Comparison of ENCODE assay signal across 9 cellular contexts in the genomic region with DNA sequence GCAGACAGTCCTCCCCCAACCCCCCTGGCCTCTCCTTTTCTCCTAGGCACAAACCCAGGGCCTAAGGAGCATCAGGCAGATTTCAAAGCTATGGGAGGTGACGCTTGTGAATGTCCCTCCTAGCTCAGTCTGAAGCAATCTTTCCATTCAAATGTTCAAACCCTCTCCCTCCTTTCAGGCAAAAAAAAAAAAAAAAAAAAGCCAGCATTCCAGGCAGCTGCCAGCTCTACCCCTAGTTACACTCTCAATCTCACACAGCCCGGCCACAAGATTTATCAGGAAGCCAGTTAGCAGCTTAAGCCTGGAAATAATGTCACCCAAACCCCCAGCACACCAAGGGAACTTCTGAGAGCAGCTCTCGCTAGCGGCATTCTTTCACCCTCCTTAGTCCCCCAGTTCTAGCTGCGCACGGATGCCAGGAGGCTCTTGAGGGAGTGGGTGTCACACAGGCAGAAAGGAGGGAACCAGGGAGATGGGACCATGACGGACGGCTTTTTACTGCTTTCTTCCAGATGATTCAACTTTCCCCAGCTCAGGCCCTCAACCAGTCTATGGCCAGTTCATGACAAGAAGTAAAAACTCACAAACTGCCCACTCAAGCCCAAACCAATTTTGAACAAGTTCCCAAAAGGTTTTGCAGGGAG. TPM values are rescaled to one million over a fixed set of nuclear protein-coding genes. Genes with fewer than 3 reads are reported as not detected.
DNase-seq lines count a peak whose midpoint lies in the region; ATAC-seq and TF ChIP-seq lines count a peak whose summit lies in the region.
"Had no signal": no experiment of that assay in that cellular context is flagged by ENCODE, and none has a peak within 500 bp of the region (broad histone marks: within the 10 kb centered on the region; RNA-seq: fewer than 3 reads in every experiment).

No MANE protein-coding gene starts in this region.

- peaks cover 43 to 99% (median 77%) of the 10 kb centered on the region in 10 experiments for H3K4me1 ChIP-seq in BLaER1 treated with 17β-estradiol and CSF1 and Interleukin-3, amounts not matched to agents 10 nM and 100 nM
- H3K4me1 ChIP-seq in HUES48 (ENCODE audit: control insufficient read depth, insufficient read depth, low read length) (peaks cover 40% of the 10 kb centered on the region), neural progenitor cell (peaks cover 76% of the 10 kb centered on the region), testis (peaks cover 74% of the 10 kb centered on the region)

- no peak for ATAC-seq in effector memory CD8-positive, alpha-beta T cell (replicated peaks)
- no peak for ATAC-seq in GM19035 (IDR thresholded peaks at IDR 0.05; ENCODE audit: unreplicated experiment)

- peaks cover 42% of the 10 kb centered on the region for H3K36me3 Mint-ChIP-seq in effector memory CD8-positive, alpha-beta T cell (ENCODE audit: insufficient read depth)
- H3K36me3 Mint-ChIP-seq in neural progenitor cell = peaks cover 8% of the 10 kb centered on the region

- intact Hi-C loops in testis (cut with DNase I; ENCODE audit: low total_unique reads) = no loop called here

- peaks cover 98 to 100% (median 99%) of the 10 kb centered on the region in 11 experiments for H4K20me1 ChIP-seq in BLaER1 treated with 17β-estradiol and CSF1 and Interleukin-3, amounts not matched to agents 10 nM and 100 nM
- H4K20me1 ChIP-seq in neural progenitor cell (ENCODE audit: low read depth) = peaks cover 42% of the 10 kb centered on the region

- no peak for TF ChIP-seq POLR2A in testis (IDR thresholded peaks at IDR 0.05)

- H3K4me3 Mint-ChIP-seq in effector memory CD8-positive, alpha-beta T cell = no peak overlapping the region
- peak overlapping the region; percentile 80 for H3K4me3 Mint-ChIP-seq in neural progenitor cell

- peak overlapping the region; percentile 21 to 87 for H3K27ac Mint-ChIP-seq in effector memory CD8-positive, alpha-beta T cell
- peak overlapping the region; percentile 91 for H3K27ac Mint-ChIP-seq in neural progenitor cell

- DNase-seq in effector memory CD8-positive, alpha-beta T cell = no peak
- DNase-seq in neural progenitor cell (ENCODE audit: low spot score) (peak; percentile 76), testis (no peak), NCI-H2081 (lab: John Stamatoyannopoulos, UW) (no peak), NCI-H2107 treated with DMSO at 0.1 percent for 48 hours (lab: John Stamatoyannopoulos, UW; ENCODE audit: unreplicated experiment) (no peak)

- H3K4me1 Mint-ChIP-seq in effector memory CD8-positive, alpha-beta T cell (ENCODE audit: low read depth in 2 of 2) = peaks cover 39 to 45% of the 10 kb centered on the region in 2 donors
- H3K4me1 Mint-ChIP-seq in neural progenitor cell = peaks cover 74% of the 10 kb centered on the region

- H3K9ac ChIP-seq in BLaER1 treated with 17β-estradiol and CSF1 and Interleukin-3, amounts not matched to agents 10 nM and 100 nM = peak overlapping the region in 9 of 11 experiments; percentile 9 to 61 (median 37); a peak in 12 of 22 replicates
- no peak overlapping the region for H3K9ac ChIP-seq in HUES48 (ENCODE audit: low read depth, low read length)
- no peak overlapping the region for H3K9ac ChIP-seq in neural progenitor cell

- H3K79me2 ChIP-seq in neural progenitor cell (ENCODE audit: low read depth) = peaks cover 90% of the 10 kb centered on the region

- no peak overlapping the region for H2AFZ ChIP-seq in neural progenitor cell (replicated peaks)

- WGBS in testis, 2 donors = 48 to 63% methylated on average over 6 to 8 of the region's 8 CpGs

- TF ChIP-seq CTCF in neural progenitor cell (IDR thresholded peaks at IDR 0.05) = no peak
- no peak for TF ChIP-seq CTCF in testis (IDR thresholded peaks at IDR 0.05)

- no peak overlapping the region for H3K4me3 ChIP-seq in BLaER1 treated with 17β-estradiol and CSF1 and Interleukin-3, amounts not matched to agents 10 nM and 100 nM
- H3K4me3 ChIP-seq in HUES48 (ENCODE audit: low read depth, low read length) = no peak overlapping the region
- H3K4me3 ChIP-seq in neural progenitor cell = peak overlapping the region; percentile 23
- H3K4me3 ChIP-seq in testis = no peak overlapping the region
- H3K4me3 ChIP-seq: coronary artery had no signal

- H3K9me3 ChIP-seq in BLaER1 treated with 17β-estradiol and CSF1 and Interleukin-3, amounts not matched to agents 10 nM and 100 nM (replicated peaks in 1 of 11) = peaks cover 0 to 3% (median 0%) of the 10 kb centered on the region in 11 experiments; a peak in 1 of 22 replicates
- H3K9me3 ChIP-seq in HUES48 (ENCODE audit: control insufficient read depth, insufficient read depth, low read length) (no peaks in the 10 kb centered on the region), neural progenitor cell (ENCODE audit: low read depth) (no peaks in the 10 kb centered on the region), testis (no peaks in the 10 kb centered on the region)

- H3K9me3 Mint-ChIP-seq in effector memory CD8-positive, alpha-beta T cell = no peaks in the 10 kb centered on the region
- H3K9me3 Mint-ChIP-seq in neural progenitor cell = no peaks in the 10 kb centered on the region

- no peaks in the 10 kb centered on the region for H3K27me3 ChIP-seq in BLaER1 treated with 17β-estradiol and CSF1 and Interleukin-3, amounts not matched to agents 10 nM and 100 nM
- H3K27me3 ChIP-seq in HUES48 (ENCODE audit: control insufficient read depth, insufficient read depth, low read length) (no peaks in the 10 kb centered on the region; the same call in 1 of the 2 replicates), neural progenitor cell (no peaks in the 10 kb centered on the region), testis (no peaks in the 10 kb centered on the region)

- peaks cover 74% of the 10 kb centered on the region for H3F3A ChIP-seq in neural progenitor cell (ENCODE audit: low read depth)

- H3K36me3 ChIP-seq in BLaER1 treated with 17β-estradiol and CSF1 and Interleukin-3, amounts not matched to agents 10 nM and 100 nM = peaks cover 47 to 87% (median 62%) of the 10 kb centered on the region in 11 experiments; a peak in 21 of 22 replicates
- peaks cover 12% of the 10 kb centered on the region; the same call in 1 of the 2 replicates for H3K36me3 ChIP-seq in HUES48 (ENCODE audit: control insufficient read depth, insufficient read depth, low read length)
- H3K36me3 ChIP-seq in neural progenitor cell = no peaks in the 10 kb centered on the region
- H3K36me3 ChIP-seq in testis (ENCODE audit: low read depth, missing control alignments) = no peaks in the 10 kb centered on the region

- H3K27me3 Mint-ChIP-seq in effector memory CD8-positive, alpha-beta T cell = no peaks in the 10 kb centered on the region
- H3K27me3 Mint-ChIP-seq in neural progenitor cell (ENCODE audit: insufficient read depth, low read depth) = peaks cover 6% of the 10 kb centered on the region

- peak overlapping the region in 1 of 11 experiments; percentile 33; a peak in 2 of 22 replicates for H3K27ac ChIP-seq in BLaER1 treated with 17β-estradiol and CSF1 and Interleukin-3, amounts not matched to agents 10 nM and 100 nM
- H3K27ac ChIP-seq in HUES48 (ENCODE audit: low read depth, low read length) (peak overlapping the region; percentile 44), neural progenitor cell (peak overlapping the region; percentile 93), testis (no peak overlapping the region)

- H3K4me2 ChIP-seq in BLaER1 treated with 17β-estradiol and CSF1 and Interleukin-3, amounts not matched to agents 10 nM and 100 nM = peak overlapping the region in 4 of 11 experiments; percentile 15 to 98 (median 92); a peak in 6 of 22 replicates
- peak overlapping the region; percentile 63 for H3K4me2 ChIP-seq in neural progenitor cell

RNA-seq across cellular contexts. Expression of gene SH3GL1, which starts 6.3 kb away (rescaled TPM):
- total RNA-seq in neural progenitor cell (ENCODE audit: low replicate concordance) = 25.3 and 87.0 TPM in 2 replicates
- 10 to 100 TPM; 41.6 to 53.4 TPM for total RNA-seq in testis
- 47.3 TPM for polyA plus RNA-seq in testis (ENCODE audit: insufficient read depth, low read depth, low replicate concordance)

RNA-seq across cellular contexts. Expression of gene CHAF1A, which starts 8.4 kb away (rescaled TPM):
- total RNA-seq in neural progenitor cell (ENCODE audit: low replicate concordance) (37.5 and 82.1 TPM in 2 replicates), testis (10 to 100 TPM; 28.6 to 37.7 TPM)
- 24.1 TPM for polyA plus RNA-seq in testis (ENCODE audit: insufficient read depth, low read depth, low replicate concordance)

RNA-seq across cellular contexts. Expression of gene MPND, which starts 50.7 kb away (rescaled TPM):
- total RNA-seq in neural progenitor cell (ENCODE audit: low replicate concordance) (10.6 and 30.4 TPM in 2 replicates), testis (10 to 100 TPM in 1 of 2 donors, 1 to 10 TPM in 1; 9.1 to 13.3 TPM)
- 14.3 TPM for polyA plus RNA-seq in testis (ENCODE audit: insufficient read depth, low read depth, low replicate concordance)

RNA-seq across cellular contexts. Expression of gene STAP2, which starts 55.4 kb away (rescaled TPM):
- total RNA-seq in neural progenitor cell (ENCODE audit: low replicate concordance) (5.7 and 6.8 TPM in 2 replicates), testis (1 to 10 TPM; 5.3 to 6.4 TPM)
- 6.2 TPM for polyA plus RNA-seq in testis (ENCODE audit: insufficient read depth, low read depth, low replicate concordance)

Comparison
In these comparisons a context has a peak if more than half of its experiments do, and no peak if none do; other contexts are left out.
1. H3K27ac ChIP-seq: peak in HUES48 (single experiment) and neural progenitor cell (single experiment); none in testis (0 of 2).
2. H3K9ac ChIP-seq: peak in BLaER1 treated with 17β-estradiol and CSF1 and Interleukin-3, amounts not matched to agents 10 nM and 100 nM (9 of 11); none in HUES48 (single experiment) and neural progenitor cell (single experiment).